Comparison of ENCODE assay signal across 21 cellular contexts in the genomic region with DNA sequence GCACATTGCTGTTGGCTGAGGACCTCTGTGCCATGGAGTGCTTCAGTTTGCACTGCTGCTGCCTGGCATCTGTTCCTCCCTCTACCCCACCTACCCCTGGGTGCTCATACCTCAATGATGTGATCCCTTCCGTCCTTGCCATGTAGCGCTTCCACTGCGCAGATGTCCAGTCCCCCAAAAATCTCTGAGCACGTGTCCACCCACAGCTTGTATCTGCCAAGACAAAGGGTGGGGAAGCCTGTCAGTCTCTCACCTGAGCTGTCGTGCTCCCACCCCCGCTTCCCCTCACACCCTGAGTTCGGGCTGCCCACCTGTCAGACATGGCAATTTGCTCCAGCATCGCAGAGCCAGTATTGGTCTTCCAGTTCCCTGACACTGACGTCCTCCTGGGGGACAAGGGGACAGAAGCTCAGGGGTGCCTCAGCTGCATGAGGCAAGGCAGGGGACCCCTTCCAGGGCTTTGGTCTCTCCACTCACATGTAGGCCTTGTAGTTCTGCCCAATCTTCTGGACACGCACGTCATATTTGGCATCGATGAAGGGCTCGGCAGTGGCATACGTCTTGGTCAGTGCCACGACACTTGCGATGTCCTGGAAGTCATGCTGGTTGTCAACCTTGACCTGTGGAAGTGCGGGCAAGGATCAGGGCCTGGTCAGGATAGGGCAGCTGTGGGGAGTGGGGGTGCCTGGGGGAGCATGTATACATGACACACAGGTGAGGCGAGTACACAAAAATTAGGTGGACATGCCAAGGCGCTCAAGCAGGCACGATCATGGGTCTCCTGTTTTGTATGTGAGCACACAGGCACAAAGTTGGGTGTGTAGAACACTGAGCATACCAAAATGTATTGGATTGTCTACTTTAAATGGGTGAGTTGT.
"Had no signal": no experiment of that assay in that cellular context is flagged by ENCODE, and none has a peak within 500 bp of the region (broad histone marks: within the 10 kb centered on the region; RNA-seq: fewer than 3 reads in every experiment).

No MANE protein-coding gene starts in this region.

- H3K4me3 ChIP-seq: esophagus squamous epithelium, heart left ventricle, tibial artery had no signal

- H3K4me3 Mint-ChIP-seq: activated naive CD4-positive, alpha-beta T cell treated with anti-CD3 and anti-CD28 coated beads, Interleukin-2, amount 10 ng/mL, durations not matched to agents 7 days and 5 days; brain; natural killer cell treated with Interleukin-12 subunit alpha and Interleukin-12 subunit beta and Interleukin-15 and Interleukin-18, amount 100 ng/mL, for 72 hours; stimulated activated effector memory CD8-positive, alpha-beta T cell treated with anti-CD3 and anti-CD28 coated beads, Interleukin-12 subunit alpha, Interleukin-12 subunit beta, amount 100 ng/mL, for 72 hours; stimulated activated naive CD8-positive, alpha-beta T cell treated with anti-CD3 and anti-CD28 coated beads, Interleukin-15, amount 100 ng/mL, for 72 hours had no signal

- FAIRE-seq: islet of Langerhans, small intestine had no signal

- H3K9me3 Mint-ChIP-seq: activated naive CD4-positive, alpha-beta T cell treated with anti-CD3 and anti-CD28 coated beads, Interleukin-2, amount 10 ng/mL, durations not matched to agents 7 days and 5 days; natural killer cell treated with Interleukin-12 subunit alpha and Interleukin-12 subunit beta and Interleukin-15 and Interleukin-18, amount 100 ng/mL, for 72 hours; stimulated activated effector memory CD8-positive, alpha-beta T cell treated with anti-CD3 and anti-CD28 coated beads, Interleukin-12 subunit alpha, Interleukin-12 subunit beta, amount 100 ng/mL, for 72 hours; stimulated activated naive CD8-positive, alpha-beta T cell treated with anti-CD3 and anti-CD28 coated beads, Interleukin-15, amount 100 ng/mL, for 72 hours had no signal

- ATAC-seq: heart left ventricle; left cardiac atrium; natural killer cell treated with Interleukin-12 subunit alpha and Interleukin-12 subunit beta and Interleukin-15 and Interleukin-18, amount 100 ng/mL, for 72 hours; sciatic nerve; stimulated activated effector memory CD8-positive, alpha-beta T cell treated with anti-CD3 and anti-CD28 coated beads, Interleukin-12 subunit alpha, Interleukin-12 subunit beta, amount 100 ng/mL, for 72 hours; stimulated activated naive CD8-positive, alpha-beta T cell treated with anti-CD3 and anti-CD28 coated beads, Interleukin-15, amount 100 ng/mL, for 72 hours had no signal

- H3K27ac ChIP-seq: esophagus squamous epithelium, heart left ventricle, tibial artery, VCaP had no signal

- DNase-seq: activated CD4-positive, alpha-beta T cell treated with anti-CD3 and anti-CD28 coated beads for 1 hour; activated CD4-positive, alpha-beta T cell treated with anti-CD3 and anti-CD28 coated beads, Interleukin-2, amount 50 U/mL, for 1 hour; activated CD8-positive, alpha-beta memory T cell treated with anti-CD3 and anti-CD28 coated beads for 24 hours; activated CD8-positive, alpha-beta memory T cell treated with anti-CD3 and anti-CD28 coated beads, Interleukin-2, amount 50 U/mL, for 4 hours; activated effector memory CD4-positive, alpha-beta T cell treated with anti-CD3 and anti-CD28 coated beads, Interleukin-2, amount 50 U/mL, for 16 hours; activated naive CD4-positive, alpha-beta T cell treated with anti-CD3 and anti-CD28 coated beads, Interleukin-2, amount 10 ng/mL, durations not matched to agents 7 days and 5 days; anterior cingulate cortex; caudate nucleus; esophagus squamous epithelium; heart left ventricle; left cardiac atrium; small intestine; stimulated activated CD4-positive, alpha-beta T cell treated with anti-CD3 and anti-CD28 coated beads, Interleukin-2, amount 100 ng/mL, for 24 hours; stimulated activated naive CD8-positive, alpha-beta T cell treated with anti-CD3 and anti-CD28 coated beads, Interleukin-15, amount 100 ng/mL, for 72 hours; tibial artery had no signal

- H3K27me3 Mint-ChIP-seq: stimulated activated naive CD8-positive, alpha-beta T cell treated with anti-CD3 and anti-CD28 coated beads, Interleukin-15, amount 100 ng/mL, for 72 hours had no signal

- H3K9me3 ChIP-seq: esophagus squamous epithelium, heart left ventricle, tibial artery had no signal

- H3K27me3 ChIP-seq: esophagus squamous epithelium, tibial artery had no signal

- H3K27ac Mint-ChIP-seq: activated naive CD4-positive, alpha-beta T cell treated with anti-CD3 and anti-CD28 coated beads, Interleukin-2, amount 10 ng/mL, durations not matched to agents 7 days and 5 days; natural killer cell treated with Interleukin-12 subunit alpha and Interleukin-12 subunit beta and Interleukin-15 and Interleukin-18, amount 100 ng/mL, for 72 hours; stimulated activated effector memory CD8-positive, alpha-beta T cell treated with anti-CD3 and anti-CD28 coated beads, Interleukin-12 subunit alpha, Interleukin-12 subunit beta, amount 100 ng/mL, for 72 hours; stimulated activated naive CD8-positive, alpha-beta T cell treated with anti-CD3 and anti-CD28 coated beads, Interleukin-15, amount 100 ng/mL, for 72 hours had no signal
